Comparison of ENCODE assay signal across 18 cellular contexts in genomic region chrX:12819231-12819630, GRCh38. TPM values are rescaled to one million over a fixed set of nuclear protein-coding genes. Genes with fewer than 3 reads are reported as not detected.
"Had no signal": no experiment of that assay in that cellular context is flagged by ENCODE, and none has a peak within 500 bp of the region (broad histone marks: within the 10 kb centered on the region; RNA-seq: fewer than 3 reads in every experiment).

No MANE protein-coding gene starts in this region.

- H3K27me3 ChIP-seq: brain microvascular endothelial cell, esophagus squamous epithelium, gastroesophageal sphincter, tibial artery, vagina had no signal

- H3K27ac Mint-ChIP-seq: activated naive CD4-positive, alpha-beta T cell treated with anti-CD3 and anti-CD28 coated beads, Interleukin-2, amount 10 ng/mL, durations not matched to agents 7 days and 5 days; activated T-helper 17 cell treated with anti-CD3 and anti-CD28 coated beads, Interleukin-2, amount 50 U/mL, for 72 hours; endodermal cell had no signal

- H3K4me1 ChIP-seq: esophagus squamous epithelium, gastroesophageal sphincter, parathyroid adenoma, tibial artery, vagina had no signal

- H3K79me2 ChIP-seq: parathyroid adenoma had no signal

- H3K36me3 ChIP-seq: gastroesophageal sphincter had no signal

- H3K9me3 Mint-ChIP-seq: activated naive CD4-positive, alpha-beta T cell treated with anti-CD3 and anti-CD28 coated beads, Interleukin-2, amount 10 ng/mL, durations not matched to agents 7 days and 5 days; activated T-helper 17 cell treated with anti-CD3 and anti-CD28 coated beads, Interleukin-2, amount 50 U/mL, for 72 hours; naive B cell had no signal

- H3K4me1 Mint-ChIP-seq: activated T-helper 17 cell treated with anti-CD3 and anti-CD28 coated beads, Interleukin-2, amount 50 U/mL, for 72 hours; endodermal cell had no signal

- H3K27ac ChIP-seq: brain microvascular endothelial cell, gastroesophageal sphincter, parathyroid adenoma, tibial artery, vagina had no signal

- H3K27me3 Mint-ChIP-seq: activated naive CD4-positive, alpha-beta T cell treated with anti-CD3 and anti-CD28 coated beads, Interleukin-2, amount 10 ng/mL, durations not matched to agents 7 days and 5 days; activated T-helper 17 cell treated with anti-CD3 and anti-CD28 coated beads, Interleukin-2, amount 50 U/mL, for 72 hours; naive B cell had no signal

- H3K4me3 Mint-ChIP-seq: activated naive CD4-positive, alpha-beta T cell treated with anti-CD3 and anti-CD28 coated beads, Interleukin-2, amount 10 ng/mL, durations not matched to agents 7 days and 5 days; activated T-helper 17 cell treated with anti-CD3 and anti-CD28 coated beads, Interleukin-2, amount 50 U/mL, for 72 hours; endodermal cell; naive B cell had no signal

- DNase-seq: activated CD4-positive, alpha-beta T cell treated with anti-CD3 and anti-CD28 coated beads for 1 hour; activated naive CD4-positive, alpha-beta T cell treated with anti-CD3 and anti-CD28 coated beads, Interleukin-2, amount 10 ng/mL, durations not matched to agents 7 days and 5 days; amniotic stem cell; brain microvascular endothelial cell; endodermal cell; esophagus squamous epithelium; left ventricle myocardium superior; naive B cell; stimulated activated CD4-positive, alpha-beta T cell treated with anti-CD3 and anti-CD28 coated beads, Interleukin-15, amount 100 ng/mL, for 24 hours; stimulated activated CD4-positive, alpha-beta T cell treated with anti-CD3 and anti-CD28 coated beads, Interleukin-4, amount 100 ng/mL, for 4 hours; tibial artery had no signal

- H2AFZ ChIP-seq: parathyroid adenoma had no signal

- H3K9ac ChIP-seq: parathyroid adenoma had no signal

- H3K9me3 ChIP-seq: esophagus squamous epithelium, gastroesophageal sphincter, tibial artery, vagina had no signal

- ATAC-seq: activated T-helper 17 cell treated with anti-CD3 and anti-CD28 coated beads, Interleukin-2, amount 50 U/mL, for 72 hours; gastroesophageal sphincter; left ventricle myocardium superior had no signal

- H3K4me3 ChIP-seq: esophagus squamous epithelium, gastroesophageal sphincter, tibial artery, vagina had no signal

RNA-seq across cellular contexts. Expression of gene TLR7, which starts 47.6 kb away (rescaled TPM):
- total RNA-seq: activated T-helper 17 cell treated with anti-CD3 and anti-CD28 coated beads, Interleukin-2, amount 50 U/mL, for 72 hours; dermis microvascular lymphatic vessel endothelial cell; endodermal cell; kidney epithelial cell; renal cortical epithelial cell; vagina had no signal
